1 cellular context compared by ENCODE assay signal in the genomic region with DNA sequence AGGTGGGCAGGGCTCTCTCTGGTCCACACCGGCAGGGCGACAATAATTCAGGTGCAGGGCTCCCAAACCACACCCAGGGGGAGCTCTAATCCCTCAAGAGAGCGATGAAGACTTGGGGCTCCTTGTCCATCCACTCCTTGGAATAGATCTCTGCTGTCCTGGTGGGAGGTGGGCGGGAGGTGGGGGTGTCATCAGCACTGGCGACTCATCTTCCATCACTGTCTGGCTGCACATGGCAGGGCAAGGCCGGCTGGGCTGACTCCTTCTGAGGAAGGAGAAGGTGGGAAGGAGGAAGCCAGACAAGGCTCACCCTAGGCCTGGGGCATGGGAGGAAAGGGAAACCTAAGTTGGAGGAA.
TF ChIP-seq lines count a peak whose summit lies in the region.

No MANE protein-coding gene starts in this region.

TF ChIP-seq in GM12878, 131 proteins besides CTCF, POLR2A, EP300 and RAD21 (continued from another document):
- TF ChIP-seq, protein P1, sequence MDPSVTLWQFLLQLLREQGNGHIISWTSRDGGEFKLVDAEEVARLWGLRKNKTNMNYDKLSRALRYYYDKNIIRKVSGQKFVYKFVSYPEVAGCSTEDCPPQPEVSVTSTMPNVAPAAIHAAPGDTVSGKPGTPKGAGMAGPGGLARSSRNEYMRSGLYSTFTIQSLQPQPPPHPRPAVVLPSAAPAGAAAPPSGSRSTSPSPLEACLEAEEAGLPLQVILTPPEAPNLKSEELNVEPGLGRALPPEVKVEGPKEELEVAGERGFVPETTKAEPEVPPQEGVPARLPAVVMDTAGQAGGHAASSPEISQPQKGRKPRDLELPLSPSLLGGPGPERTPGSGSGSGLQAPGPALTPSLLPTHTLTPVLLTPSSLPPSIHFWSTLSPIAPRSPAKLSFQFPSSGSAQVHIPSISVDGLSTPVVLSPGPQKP (IDR thresholded peaks at IDR 0.05; ENCODE audit: low read depth, low read length), result no peak
